In the genomic region with DNA sequence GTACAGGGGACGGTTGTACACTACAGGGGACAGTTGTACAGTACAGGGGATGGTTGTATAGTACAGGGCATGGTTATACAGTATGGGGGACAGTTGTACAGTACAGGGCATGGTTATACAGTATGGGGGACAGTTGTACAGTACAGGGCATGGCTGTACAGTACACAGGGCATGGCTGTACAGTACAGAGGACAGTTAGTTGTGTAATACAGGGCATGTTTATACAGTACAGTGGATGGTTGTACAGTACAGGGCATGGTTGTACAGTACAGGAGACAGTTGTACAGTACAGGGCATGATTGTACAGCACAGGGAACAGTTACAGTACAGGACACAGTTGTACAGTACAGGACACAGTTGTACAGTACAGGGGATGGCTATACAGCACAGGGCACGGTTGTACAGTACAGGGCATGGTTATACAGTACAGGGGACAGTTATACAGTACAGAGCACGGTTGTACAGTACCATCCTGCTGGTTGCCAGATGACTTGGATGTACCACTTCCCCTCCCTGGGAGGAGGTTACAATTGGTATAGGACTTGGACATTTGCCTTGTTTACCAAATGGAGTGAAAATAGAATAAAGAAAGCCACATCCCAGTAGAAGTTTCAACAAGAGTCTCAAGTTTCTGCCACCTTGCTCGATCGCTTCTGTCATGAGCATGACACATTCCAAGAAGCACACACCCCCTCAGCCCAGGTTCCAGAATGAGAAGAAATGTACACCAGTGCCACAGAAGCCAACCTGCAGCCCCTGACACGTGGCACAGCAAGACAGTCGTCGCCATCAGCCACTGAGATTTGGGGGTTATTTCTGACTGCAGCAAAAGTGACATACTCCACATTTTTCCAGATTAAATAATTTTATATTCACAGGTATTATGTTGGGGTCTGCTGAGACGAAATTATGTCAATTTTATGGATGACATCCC, we compare ENCODE assay signal across 1 cellular context.
TF ChIP-seq lines count a peak whose summit lies in the region.

No MANE protein-coding gene starts in this region.

TF ChIP-seq in K562, 482 proteins besides CTCF, POLR2A, EP300 and RAD21:
- TF ChIP-seq SUPT5H (IDR thresholded peaks at IDR 0.05) (no peak), SMAD4 (CRISPR knock-in tag; conservative IDR thresholded peaks at IDR 0.05) (peak; percentile 62; the same call in 1 of the 2 replicates), ZC3H11A (IDR thresholded peaks at IDR 0.05; ENCODE audit: low read depth, low read length) (no peak), ZNF197 (CRISPR knock-in tag; IDR thresholded peaks at IDR 0.05; ENCODE audit: low read depth) (0 out of 2 replicates have a peak, but pooled peaks have one; percentile 22), CEBPG (CRISPR knock-in tag; IDR thresholded peaks at IDR 0.05) (no peak), CEBPG (tag; conservative IDR thresholded peaks at IDR 0.05 in 1 of 2, IDR thresholded peaks at IDR 0.05 in 1 of 2) (no peak), ILK (tag; IDR thresholded peaks at IDR 0.05; ENCODE audit: borderline replicate concordance, low read depth) (no peak), GTF2A2 (tag; IDR thresholded peaks at IDR 0.05) (peak; percentile 53; the same call in 1 of the 2 replicates), ZBTB11 (CRISPR knock-in tag; IDR thresholded peaks at IDR 0.05) (0 out of 6 replicates have a peak, but pooled peaks of 1 of the 3 experiments have one; percentile 11), DMBX1 (CRISPR knock-in tag; IDR thresholded peaks at IDR 0.05; ENCODE audit: borderline replicate concordance) (peak; percentile 14; the same call in 1 of the 2 replicates)
- TF ChIP-seq, protein P1, sequence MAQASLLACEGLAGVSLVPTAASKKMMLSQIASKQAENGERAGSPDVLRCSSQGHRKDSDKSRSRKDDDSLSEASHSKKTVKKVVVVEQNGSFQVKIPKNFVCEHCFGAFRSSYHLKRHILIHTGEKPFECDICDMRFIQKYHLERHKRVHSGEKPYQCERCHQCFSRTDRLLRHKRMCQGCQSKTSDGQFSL (CRISPR knock-in tag; IDR thresholded peaks at IDR 0.05) = no peak
- TF ChIP-seq, protein P1 (tag; IDR thresholded peaks at IDR 0.05) = peak in 1 of 2 experiments; percentile 55; a peak in 1 of 4 replicates
TF ChIP-seq in K562: peak in this region for 6.
